ENCODE assay signal across 17 cellular contexts in the genomic region with DNA sequence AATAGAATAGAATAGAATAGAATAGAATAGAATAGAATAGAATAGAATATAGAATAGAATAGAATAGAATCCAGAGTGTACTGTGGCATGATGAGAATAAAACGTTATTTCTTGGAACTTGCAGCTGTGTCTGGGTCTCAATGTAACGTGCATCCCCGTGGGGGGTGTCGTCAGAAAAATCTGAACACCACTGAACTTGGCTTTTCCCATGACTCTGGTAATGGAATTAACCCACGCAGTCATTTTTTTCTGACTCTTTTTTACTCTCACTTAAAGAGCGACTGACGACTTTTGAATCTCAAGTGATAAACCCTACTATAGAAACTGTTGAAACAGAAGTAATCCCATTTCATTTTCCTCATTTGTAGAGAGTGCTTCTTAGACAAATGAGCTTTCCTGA.
DNase-seq lines count a peak whose midpoint lies in the region; ATAC-seq and TF ChIP-seq lines count a peak whose summit lies in the region.
"Had no signal": no experiment of that assay in that cellular context is flagged by ENCODE, and none has a peak within 500 bp of the region (broad histone marks: within the 10 kb centered on the region; RNA-seq: fewer than 3 reads in every experiment).

No MANE protein-coding gene starts in this region.

- 91 to 92% methylated on average over 7 of the region's 7 CpGs for WGBS in upper lobe of left lung, 2 donors

- in situ Hi-C loops in G401 (cut with HindIII; ENCODE audit: low sequenced_read_pairs): no loop called here

- H3K27ac ChIP-seq in right atrium auricular region (peak overlapping the region; percentile 62 to 70), layer of hippocampus (ENCODE audit: low read depth, low read length) (peak overlapping the region; percentile 99), upper lobe of left lung (no peak overlapping the region)
- H3K27ac ChIP-seq: C4-2B, GM23248, KMS-11 had no signal

- H3K4me3 Mint-ChIP-seq in stimulated activated effector memory CD8-positive, alpha-beta T cell treated with anti-CD3 and anti-CD28 coated beads, Interleukin-12 subunit alpha, Interleukin-12 subunit beta, amount 100 ng/mL, for 72 hours: no peak overlapping the region

- H3K4me3 ChIP-seq in right atrium auricular region (no peak overlapping the region), upper lobe of left lung (no peak overlapping the region)
- H3K4me3 ChIP-seq: GM23248 had no signal

- H3K27me3 ChIP-seq in right atrium auricular region (no peaks in the 10 kb centered on the region), layer of hippocampus (ENCODE audit: control insufficient read depth, insufficient read depth, low read length) (no peaks in the 10 kb centered on the region), upper lobe of left lung (no peaks in the 10 kb centered on the region)

- peaks cover 64% of the 10 kb centered on the region for H3K36me3 Mint-ChIP-seq in stimulated activated effector memory CD8-positive, alpha-beta T cell treated with anti-CD3 and anti-CD28 coated beads, Interleukin-12 subunit alpha, Interleukin-12 subunit beta, amount 100 ng/mL, for 72 hours

- H3K9me3 Mint-ChIP-seq in stimulated activated effector memory CD8-positive, alpha-beta T cell treated with anti-CD3 and anti-CD28 coated beads, Interleukin-12 subunit alpha, Interleukin-12 subunit beta, amount 100 ng/mL, for 72 hours: no peaks in the 10 kb centered on the region

- H3K4me1 ChIP-seq in right atrium auricular region (peaks cover 0 to 8% of the 10 kb centered on the region in 2 donors), upper lobe of left lung (no peaks in the 10 kb centered on the region)

- ATAC-seq in left cardiac atrium: no peak
- no peak for ATAC-seq in stimulated activated effector memory CD8-positive, alpha-beta T cell treated with anti-CD3 and anti-CD28 coated beads, Interleukin-12 subunit alpha, Interleukin-12 subunit beta, amount 100 ng/mL, for 72 hours
- no peak for ATAC-seq in GM18909 (IDR thresholded peaks at IDR 0.05; ENCODE audit: poor library complexity, unreplicated experiment)
- ATAC-seq in upper lobe of left lung (ENCODE audit: low FRiP score in 2 of 2): no peak
- ATAC-seq: Panc1 had no signal

- TF ChIP-seq POLR2A in upper lobe of left lung (IDR thresholded peaks at IDR 0.05): no peak

- H3K4me1 Mint-ChIP-seq in stimulated activated effector memory CD8-positive, alpha-beta T cell treated with anti-CD3 and anti-CD28 coated beads, Interleukin-12 subunit alpha, Interleukin-12 subunit beta, amount 100 ng/mL, for 72 hours: peaks cover 6% of the 10 kb centered on the region

- TF ChIP-seq CTCF in right atrium auricular region (IDR thresholded peaks at IDR 0.05) (no peak), upper lobe of left lung (IDR thresholded peaks at IDR 0.05) (no peak)

- H3K27ac Mint-ChIP-seq in stimulated activated effector memory CD8-positive, alpha-beta T cell treated with anti-CD3 and anti-CD28 coated beads, Interleukin-12 subunit alpha, Interleukin-12 subunit beta, amount 100 ng/mL, for 72 hours: peak overlapping the region; percentile 48

- no peaks in the 10 kb centered on the region for H3K9me3 ChIP-seq in right atrium auricular region
- no peaks in the 10 kb centered on the region for H3K9me3 ChIP-seq in upper lobe of left lung

- peaks cover 75% of the 10 kb centered on the region for H3K36me3 ChIP-seq in right atrium auricular region
- peaks cover 0 to 58% (median 21%) of the 10 kb centered on the region in 4 donors for H3K36me3 ChIP-seq in upper lobe of left lung

- DNase-seq in right atrium auricular region (ENCODE audit: low spot score) (no peak), left cardiac atrium (no peak), G401 (ENCODE audit: low spot score) (no peak), NCI-H128 (lab: John Stamatoyannopoulos, UW; ENCODE audit: unreplicated experiment) (no peak), upper lobe of left lung (no peak)
- DNase-seq in stimulated activated effector memory CD8-positive, alpha-beta T cell treated with anti-CD3 and anti-CD28 coated beads, Interleukin-12 subunit alpha, Interleukin-12 subunit beta, amount 100 ng/mL, for 72 hours (ENCODE audit: low spot score in 2 of 2): no peak
- DNase-seq: DMS53, GM23248, NCI-H1694 treated with DMSO at 0.1 percent for 48 hours, NCI-H446, NCI-H774, SHP77 had no signal

- no peak for TF ChIP-seq EP300 in upper lobe of left lung (IDR thresholded peaks at IDR 0.05)

- intact Hi-C loops in left cardiac atrium (cut with DNase I): no loop called here

Comparison
In these comparisons a context has a peak if more than half of its experiments do, and no peak if none do; other contexts are left out.
1. H3K27ac ChIP-seq: peak in right atrium auricular region (2 of 2) and layer of hippocampus (single experiment); none in upper lobe of left lung (0 of 4).